ENCODE assay signal across 6 cellular contexts in genomic region chr4:2592014-2592413, GRCh38. TPM values are rescaled to one million over a fixed set of nuclear protein-coding genes. Genes with fewer than 3 reads are reported as not detected.
DNase-seq lines count a peak whose midpoint lies in the region; ATAC-seq and TF ChIP-seq lines count a peak whose summit lies in the region.
"Not testable (repeated sequence)": the region's sequence is repeated elsewhere in the genome, so short reads cannot be mapped to it uniquely, and the experiment has no call there.

No MANE protein-coding gene starts in this region.

- not testable (repeated sequence) for H2AFZ ChIP-seq in GM23338

- H3K4me1 ChIP-seq in GM23338 (ENCODE audit: insufficient read depth) = peaks cover 61% of the 10 kb centered on the region
- H3K4me1 ChIP-seq in cardiac muscle cell (ENCODE audit: low read depth) = peaks cover 34% of the 10 kb centered on the region
- peaks cover 79% of the 10 kb centered on the region for H3K4me1 ChIP-seq in lower lobe of right lung

- ATAC-seq in GM23338 = not testable (repeated sequence)
- peak in 1 of 2 donors; percentile 50 for ATAC-seq in lower lobe of right lung

- not testable (repeated sequence) for H3K4me3 Mint-ChIP-seq in GM23338; activated T-cell treated with anti-CD3 and anti-CD28 coated beads, Interleukin-2, amount 50 U/mL, for 24 hours; nephron progenitor cell; progenitor cell of endocrine pancreas (ENCODE audit: low read depth)

- H3K27ac ChIP-seq in GM23338 (ENCODE audit: low read depth) = peak overlapping the region; percentile 93
- H3K27ac ChIP-seq in cardiac muscle cell = peak overlapping the region; percentile 13
- H3K27ac ChIP-seq in lower lobe of right lung = peak overlapping the region; percentile 43

- not testable (repeated sequence) for TF ChIP-seq CTCF in GM23338 (conservative IDR thresholded peaks at IDR 0.05; ENCODE audit: low read depth in 2 of 2); cardiac muscle cell (IDR thresholded peaks at IDR 0.05; ENCODE audit: low read depth, low read length); lower lobe of right lung (IDR thresholded peaks at IDR 0.05); nephron progenitor cell (IDR thresholded peaks at IDR 0.05); progenitor cell of endocrine pancreas (IDR thresholded peaks at IDR 0.05; ENCODE audit: unreplicated experiment)

- peaks cover 97% of the 10 kb centered on the region for H3K79me2 ChIP-seq in GM23338 (replicated peaks; ENCODE audit: insufficient read depth)

- H3K9me3 ChIP-seq in cardiac muscle cell (ENCODE audit: low read depth); lower lobe of right lung: not testable (repeated sequence)

- not testable (repeated sequence) for DNase-seq in GM23338 (ENCODE audit: low spot score); cardiac muscle cell (ENCODE audit: low read depth in 1 of 2, low spot score in 1 of 2); lower lobe of right lung; nephron progenitor cell; progenitor cell of endocrine pancreas (ENCODE audit: low spot score, unreplicated experiment)
- peak; percentile 6 for DNase-seq in activated T-cell treated with anti-CD3 and anti-CD28 coated beads, Interleukin-2, amount 50 U/mL, for 24 hours

- H3K36me3 Mint-ChIP-seq in GM23338 (ENCODE audit: low read depth); nephron progenitor cell (ENCODE audit: low read depth); progenitor cell of endocrine pancreas (ENCODE audit: insufficient read depth): not testable (repeated sequence)
- peaks cover 16% of the 10 kb centered on the region for H3K36me3 Mint-ChIP-seq in activated T-cell treated with anti-CD3 and anti-CD28 coated beads, Interleukin-2, amount 50 U/mL, for 24 hours (ENCODE audit: low read depth)

- H3K27me3 ChIP-seq in GM23338 (ENCODE audit: insufficient read depth); cardiac muscle cell; lower lobe of right lung (ENCODE audit: low read depth): not testable (repeated sequence)

- H3K4me3 ChIP-seq in GM23338, cardiac muscle cell, lower lobe of right lung: not testable (repeated sequence)

- intact Hi-C loops in lower lobe of right lung (cut with DNase I) = not testable (repeated sequence)

- not testable (repeated sequence) for H3K4me2 ChIP-seq in GM23338

- H3K36me3 ChIP-seq in GM23338 (ENCODE audit: insufficient read depth); cardiac muscle cell; lower lobe of right lung: not testable (repeated sequence)

- H3K27me3 Mint-ChIP-seq in GM23338 (ENCODE audit: insufficient read depth, low read depth, poor library complexity); activated T-cell treated with anti-CD3 and anti-CD28 coated beads, Interleukin-2, amount 50 U/mL, for 24 hours; nephron progenitor cell (ENCODE audit: low read depth, poor library complexity); progenitor cell of endocrine pancreas: not testable (repeated sequence)

- H3K27ac Mint-ChIP-seq in GM23338; activated T-cell treated with anti-CD3 and anti-CD28 coated beads, Interleukin-2, amount 50 U/mL, for 24 hours: not testable (repeated sequence)
- H3K27ac Mint-ChIP-seq in nephron progenitor cell (peak overlapping the region; percentile 91), progenitor cell of endocrine pancreas (peak overlapping the region; percentile 92)

- H3K9me2 ChIP-seq in GM23338 (ENCODE audit: insufficient read depth) = not testable (repeated sequence)

- H4K20me1 ChIP-seq in GM23338 (replicated peaks; ENCODE audit: insufficient read depth) = peaks cover 61% of the 10 kb centered on the region

- not testable (repeated sequence) for H3K9me3 Mint-ChIP-seq in GM23338; activated T-cell treated with anti-CD3 and anti-CD28 coated beads, Interleukin-2, amount 50 U/mL, for 24 hours; nephron progenitor cell; progenitor cell of endocrine pancreas (ENCODE audit: low read depth)

- H3F3A ChIP-seq in GM23338 (replicated peaks; ENCODE audit: low read depth) = peaks cover 16% of the 10 kb centered on the region

- H3K4me1 Mint-ChIP-seq in GM23338 (peaks cover 59% of the 10 kb centered on the region), nephron progenitor cell (peaks cover 70% of the 10 kb centered on the region), progenitor cell of endocrine pancreas (ENCODE audit: low read depth) (peaks cover 33% of the 10 kb centered on the region)
- peaks cover 69% of the 10 kb centered on the region for H3K4me1 Mint-ChIP-seq in activated T-cell treated with anti-CD3 and anti-CD28 coated beads, Interleukin-2, amount 50 U/mL, for 24 hours (ENCODE audit: low read depth)

RNA-seq across cellular contexts. Expression of gene FAM193A, which starts 55.6 kb away (rescaled TPM):
- 20.8 and 22.9 TPM in 2 replicates for total RNA-seq in GM23338 (2014; rRNA removed; shearing (Covaris generic))
- 8.5 and 12.0 TPM in 2 replicates for polyA plus RNA-seq in GM23338 (2016; fragmentation: Nextera tagmentation; extraction: Ambion mirVana)
- 17.3 and 34.0 TPM in 2 replicates for total RNA-seq in cardiac muscle cell
- polyA plus RNA-seq in cardiac muscle cell = 12.0 and 23.4 TPM in 2 replicates
- total RNA-seq in lower lobe of right lung = 26.1 TPM
- 48.1 and 53.4 TPM in 2 replicates for total RNA-seq in progenitor cell of endocrine pancreas

Comparison
In these comparisons a context has a peak if more than half of its experiments do, and no peak if none do; other contexts are left out.
1. H3K27ac ChIP-seq: peak in every context shown above with its lines; median percentile 93 in GM23338; 43 in lower lobe of right lung; 13 in cardiac muscle cell.